27 cellular contexts compared by ENCODE assay signal in genomic region chr15:60083318-60083717, GRCh38.
"Had no signal": no experiment of that assay in that cellular context is flagged by ENCODE, and none has a peak within 500 bp of the region (broad histone marks: within the 10 kb centered on the region; RNA-seq: fewer than 3 reads in every experiment).

No MANE protein-coding gene starts in this region.

- H3K4me1 ChIP-seq: breast epithelium had no signal

- DNase-seq: activated CD4-positive, alpha-beta memory T cell treated with anti-CD3 and anti-CD28 coated beads for 36 hours; activated CD4-positive, alpha-beta T cell treated with anti-CD3 and anti-CD28 coated beads, Interleukin-2, amount 10 ng/mL, durations not matched to agents 7 days and 5 days; activated CD4-positive, CD25-positive, alpha-beta regulatory T cell; activated CD8-positive, alpha-beta memory T cell treated with anti-CD3 and anti-CD28 coated beads for 24 hours; activated gamma-delta T cell; activated naive CD4-positive, alpha-beta T cell treated with anti-CD3 and anti-CD28 coated beads for 36 hours; activated T-cell treated with anti-CD3 and anti-CD28 coated beads, Interleukin-2, amount 50 U/mL, for 4 hours; central memory CD4-positive, alpha-beta T cell; KG1; NCI-H1092 treated with DMSO at 0.1 percent for 48 hours; NCI-H1417 treated with DMSO at 0.1 percent for 48 hours; NCI-H1694; NCI-H2029; NCI-H2107; NCI-H2171 treated with DMSO at 0.1 percent for 48 hours; NCI-H226; NCI-H526; NCI-H774; OCI-M1; SHP77 treated with DMSO at 0.1 percent for 48 hours; T-helper 9 cell had no signal

- H3K9me3 Mint-ChIP-seq: activated CD4-positive, alpha-beta memory T cell treated with anti-CD3 and anti-CD28 coated beads for 36 hours; activated CD4-positive, alpha-beta T cell treated with anti-CD3 and anti-CD28 coated beads, Interleukin-2, amount 10 ng/mL, durations not matched to agents 7 days and 5 days; activated naive CD4-positive, alpha-beta T cell treated with anti-CD3 and anti-CD28 coated beads for 36 hours; activated T-cell treated with anti-CD3 and anti-CD28 coated beads, Interleukin-2, amount 50 U/mL, for 4 hours; T-helper 1 cell treated with Interleukin-12 subunit alpha and Interleukin-12 subunit beta and Interleukin-4 antibody, amounts not matched to agents 30 μg/mL and 1 μg/mL, for 36 hours had no signal

- FAIRE-seq: RCC 7860, TTC549 had no signal

- H3K27ac ChIP-seq: breast epithelium, VCaP had no signal

- H3K36me3 ChIP-seq: breast epithelium had no signal

- H3K36me3 Mint-ChIP-seq: activated CD4-positive, alpha-beta memory T cell treated with anti-CD3 and anti-CD28 coated beads for 36 hours had no signal

- H3K4me3 Mint-ChIP-seq: activated CD4-positive, alpha-beta memory T cell treated with anti-CD3 and anti-CD28 coated beads for 36 hours; activated CD4-positive, alpha-beta T cell treated with anti-CD3 and anti-CD28 coated beads, Interleukin-2, amount 10 ng/mL, durations not matched to agents 7 days and 5 days; activated naive CD4-positive, alpha-beta T cell treated with anti-CD3 and anti-CD28 coated beads for 36 hours; activated naive CD8-positive, alpha-beta T cell; activated T-cell treated with anti-CD3 and anti-CD28 coated beads, Interleukin-2, amount 50 U/mL, for 4 hours; T-helper 1 cell treated with Interleukin-12 subunit alpha and Interleukin-12 subunit beta and Interleukin-4 antibody, amounts not matched to agents 30 μg/mL and 1 μg/mL, for 36 hours had no signal

- H3K9me3 ChIP-seq: breast epithelium had no signal

- ATAC-seq: activated T-cell treated with anti-CD3 and anti-CD28 coated beads, Interleukin-2, amount 50 U/mL, for 4 hours had no signal

- H3K4me3 ChIP-seq: breast epithelium had no signal

- H3K27ac Mint-ChIP-seq: activated CD4-positive, alpha-beta memory T cell treated with anti-CD3 and anti-CD28 coated beads for 36 hours; activated CD4-positive, alpha-beta T cell treated with anti-CD3 and anti-CD28 coated beads, Interleukin-2, amount 10 ng/mL, durations not matched to agents 7 days and 5 days; activated naive CD4-positive, alpha-beta T cell treated with anti-CD3 and anti-CD28 coated beads for 36 hours; activated naive CD8-positive, alpha-beta T cell; T-helper 1 cell treated with Interleukin-12 subunit alpha and Interleukin-12 subunit beta and Interleukin-4 antibody, amounts not matched to agents 30 μg/mL and 1 μg/mL, for 36 hours had no signal

- H3K4me1 Mint-ChIP-seq: activated CD4-positive, alpha-beta T cell treated with anti-CD3 and anti-CD28 coated beads, Interleukin-2, amount 10 ng/mL, durations not matched to agents 7 days and 5 days had no signal
